27 cellular contexts compared by ENCODE assay signal in genomic region chr2:165164201-165164600, GRCh38. TPM values are rescaled to one million over a fixed set of nuclear protein-coding genes. Genes with fewer than 3 reads are reported as not detected.
"Had no signal": no experiment of that assay in that cellular context is flagged by ENCODE, and none has a peak within 500 bp of the region (broad histone marks: within the 10 kb centered on the region; RNA-seq: fewer than 3 reads in every experiment).

No MANE protein-coding gene starts in this region.

- H3K4me1 ChIP-seq: body of pancreas had no signal

- H3K27me3 ChIP-seq: body of pancreas had no signal

- H3K27ac ChIP-seq: body of pancreas, KMS-11, SK-N-MC, VCaP had no signal

- DNase-seq: activated CD4-positive, alpha-beta memory T cell treated with anti-CD3 and anti-CD28 coated beads for 36 hours; activated CD4-positive, alpha-beta T cell treated with anti-CD3 and anti-CD28 coated beads, Interleukin-2, amount 10 ng/mL, durations not matched to agents 7 days and 5 days; activated CD4-positive, CD25-positive, alpha-beta regulatory T cell; activated CD8-positive, alpha-beta memory T cell treated with anti-CD3 and anti-CD28 coated beads for 24 hours; activated effector memory CD4-positive, alpha-beta T cell treated with anti-CD3 and anti-CD28 coated beads, Interleukin-2, amount 50 U/mL, for 16 hours; activated naive CD4-positive, alpha-beta T cell treated with Interleukin-2 at 50 U/mL for 16 hours; activated naive CD8-positive, alpha-beta T cell treated with anti-CD3 and anti-CD28 coated beads, Interleukin-2, amount 50 U/mL, for 24 hours; activated T-cell treated with anti-CD3 and anti-CD28 coated beads, Interleukin-2, amount 50 U/mL, for 4 hours; amygdala; body of pancreas; MM.1S; NCI-H1048; NCI-H146; NCI-H187 treated with DMSO at 0.1 percent for 48 hours; NCI-H2081 treated with DMSO at 0.1 percent for 48 hours; NCI-H2171; NCI-H2227 treated with DMSO at 0.1 percent for 48 hours; NCI-H526; NCI-H82; RPMI8226; T-helper 1 cell had no signal

- H3K4me2 ChIP-seq: KMS-11 had no signal

- H3K4me3 ChIP-seq: body of pancreas, SK-N-MC had no signal

- ATAC-seq: activated naive CD4-positive, alpha-beta T cell treated with anti-CD3 and anti-CD28 coated beads, Interleukin-2, amount 50 U/mL, for 72 hours; activated naive CD8-positive, alpha-beta T cell treated with anti-CD3 and anti-CD28 coated beads, Interleukin-2, amount 50 U/mL, for 24 hours; activated T-cell treated with anti-CD3 and anti-CD28 coated beads, Interleukin-2, amount 50 U/mL, for 4 hours; body of pancreas; Panc1; Right ventricle myocardium inferior had no signal

- H3K9me3 ChIP-seq: body of pancreas had no signal

- H3K9ac ChIP-seq: KMS-11 had no signal

RNA-seq across cellular contexts. Expression of gene SCN3A, which starts 39.6 kb away (rescaled TPM):
- total RNA-seq: activated CD4-positive, alpha-beta memory T cell treated with anti-CD3 and anti-CD28 coated beads for 36 hours; activated CD4-positive, alpha-beta T cell treated with anti-CD3 and anti-CD28 coated beads, Interleukin-2, amount 10 ng/mL, durations not matched to agents 7 days and 5 days; activated T-cell treated with anti-CD3 and anti-CD28 coated beads, Interleukin-2, amount 50 U/mL, for 4 hours had no signal
